In genomic region chr3:50337175-50337861, GRCh38 we compare ENCODE assay signal across 8 cellular contexts. TPM values are rescaled to one million over a fixed set of nuclear protein-coding genes. Genes with fewer than 3 reads are reported as not detected.
DNase-seq lines count a peak whose midpoint lies in the region; ATAC-seq and TF ChIP-seq lines count a peak whose summit lies in the region.

No MANE protein-coding gene starts in this region.

- under 1% methylated on average over 79 of the region's 79 CpGs for WGBS in right cardiac atrium

- H3K9me3 ChIP-seq in right cardiac atrium (ENCODE audit: control insufficient read depth, low read length), result no peaks in the 10 kb centered on the region
- H3K9me3 ChIP-seq in vagina, result no peaks in the 10 kb centered on the region

- no peaks in the 10 kb centered on the region for H3K27me3 ChIP-seq in right cardiac atrium (ENCODE audit: control insufficient read depth, insufficient read depth)
- H3K27me3 ChIP-seq in vagina, result no peaks in the 10 kb centered on the region

- H3K36me3 ChIP-seq in vagina, result no peaks in the 10 kb centered on the region

- peak; percentile 56 to 91 for DNase-seq in NCI-H187 (lab: John Stamatoyannopoulos, UW)
- peak; percentile 81 to 99 (median 93) for DNase-seq in T-helper 2 cell
- peak; percentile 85 to 99 (median 97) for DNase-seq in anterior cingulate cortex (lab: John Stamatoyannopoulos, UW)
- peak; percentile 100 for DNase-seq in right cardiac atrium
- DNase-seq in putamen (ENCODE audit: low spot score), result peak; percentile 98
- DNase-seq in vagina (ENCODE audit: extremely low spot score in 2 of 2), result peak in 1 of 2 donors; percentile 100

- TF ChIP-seq CTCF in vagina (IDR thresholded peaks at IDR 0.05), result no peak

- peak; percentile 21 to 74 for TF ChIP-seq POLR2A in vagina (IDR thresholded peaks at IDR 0.05)

- intact Hi-C loops in right cardiac atrium (cut with DNase I) (no loop called here), vagina (cut with DNase I) (no loop called here)

- H3K4me1 ChIP-seq in right cardiac atrium (ENCODE audit: control insufficient read depth, insufficient read depth, low read length) (no peaks in the 10 kb centered on the region), vagina (peaks cover 82% of the 10 kb centered on the region)

- peak; percentile 79 for ATAC-seq in GM18502 (IDR thresholded peaks at IDR 0.05; ENCODE audit: poor library complexity, unreplicated experiment)
- ATAC-seq in HG02943 (IDR thresholded peaks at IDR 0.05; ENCODE audit: low read depth, unreplicated experiment), result peak; percentile 72
- peak; percentile 82 to 91 for ATAC-seq in right cardiac atrium

- H3K4me3 ChIP-seq in right cardiac atrium (ENCODE audit: low read length), result peak overlapping the region; percentile 74
- peak overlapping the region; percentile 83 to 92 for H3K4me3 ChIP-seq in vagina

- H3K27ac ChIP-seq in right cardiac atrium (ENCODE audit: low read length) (peak overlapping the region; percentile 96), vagina (peak overlapping the region; percentile 99)

RNA-seq across cellular contexts. Expression of gene RASSF1, which starts 3.3 kb away (rescaled TPM):
- total RNA-seq in right cardiac atrium (10 to 100 TPM; 15.6 to 19.1 (median 15.8) TPM), vagina (69.0 TPM)
- polyA plus RNA-seq in right cardiac atrium, result 20.4 TPM

RNA-seq across cellular contexts. Expression of gene ZMYND10, which starts 8.2 kb away (rescaled TPM):
- under 1 TPM; 0.20 to 0.40 (median 0.29) TPM for total RNA-seq in right cardiac atrium
- polyA plus RNA-seq in right cardiac atrium, result 0.25 TPM
- total RNA-seq in vagina, result 0.74 TPM

RNA-seq across cellular contexts. Expression of gene TUSC2, which starts 9.3 kb away (rescaled TPM):
- 10 to 100 TPM; 28.9 to 33.0 (median 30.0) TPM for total RNA-seq in right cardiac atrium
- polyA plus RNA-seq in right cardiac atrium, result 34.9 TPM
- 11.8 TPM for total RNA-seq in vagina

RNA-seq across cellular contexts. Expression of gene NPRL2, which starts 13.3 kb away (rescaled TPM):
- total RNA-seq in right cardiac atrium (10 to 100 TPM; 18.4 to 24.3 (median 19.3) TPM), vagina (17.2 TPM)
- polyA plus RNA-seq in right cardiac atrium, result 16.7 TPM

RNA-seq across cellular contexts. Expression of gene CYB561D2, which starts 13.3 kb away (rescaled TPM):
- total RNA-seq in right cardiac atrium (10 to 100 TPM in 2 of 4 donors, 1 to 10 TPM in 2; 8.5 to 11.1 (median 10.4) TPM), vagina (11.5 TPM)
- polyA plus RNA-seq in right cardiac atrium, result 10.8 TPM
